Comparison of ENCODE assay signal across 10 cellular contexts in genomic region chr11:8192896-8193209, GRCh38. TPM values are rescaled to one million over a fixed set of nuclear protein-coding genes. Genes with fewer than 3 reads are reported as not detected.
DNase-seq lines count a peak whose midpoint lies in the region; ATAC-seq, FAIRE-seq and TF ChIP-seq lines count a peak whose summit lies in the region.
"Had no signal": no experiment of that assay in that cellular context is flagged by ENCODE, and none has a peak within 500 bp of the region (broad histone marks: within the 10 kb centered on the region; RNA-seq: fewer than 3 reads in every experiment).

No MANE protein-coding gene starts in this region.

- peaks cover 0 to 3% (median 0%) of the 10 kb centered on the region in 7 donors for H3K9me3 Mint-ChIP-seq in CD14-positive monocyte
- no peaks in the 10 kb centered on the region for H3K9me3 Mint-ChIP-seq in activated T-helper 1 cell treated with anti-CD3 and anti-CD28 coated beads, Interleukin-12 subunit alpha, Interleukin-12 subunit beta, Interleukin-2, Interleukin-4 antibody, amounts not matched to agents 30 ng/mL and 10 ng/mL and 1 ng/mL, durations not matched to agents 14 hours and 24 hours and 36 hours
- H3K9me3 Mint-ChIP-seq: neural crest cell had no signal

- in situ Hi-C loops in HepG2 (cut with HindIII; ENCODE audit: extremely low pct_ligation_motif_present, low pct_unique_long_range_greater_than_20kb): no loop called here

- no peak overlapping the region for H3K4me3 ChIP-seq in OCI-LY3 (ENCODE audit: low read length)
- no peak overlapping the region for H3K4me3 ChIP-seq in HepG2 (replicated peaks in 1 of 3; ENCODE audit: insufficient read depth in 1 of 3, low read depth in 2 of 3, low read length in 3 of 3)
- no peak overlapping the region for H3K4me3 ChIP-seq in tibial nerve

- DNase-seq in CD14-positive monocyte (ENCODE audit: low spot score) (no peak), HepG2 (ENCODE audit: low spot score) (no peak), NCI-H82 (lab: John Stamatoyannopoulos, UW) (no peak), SK-N-DZ (ENCODE audit: low spot score) (no peak), tibial nerve (ENCODE audit: low spot score in 2 of 2) (no peak)
- no peak for DNase-seq in activated T-helper 1 cell treated with anti-CD3 and anti-CD28 coated beads, Interleukin-12 subunit alpha, Interleukin-12 subunit beta, Interleukin-2, Interleukin-4 antibody, amounts not matched to agents 30 ng/mL and 10 ng/mL and 1 ng/mL, durations not matched to agents 14 hours and 24 hours and 36 hours (ENCODE audit: low spot score)

- H3K9me3 ChIP-seq in OCI-LY3 (ENCODE audit: insufficient read depth, low read length) (no peaks in the 10 kb centered on the region), HepG2 (ENCODE audit: low read length) (no peaks in the 10 kb centered on the region), tibial nerve (no peaks in the 10 kb centered on the region)

- peaks cover 44% of the 10 kb centered on the region for H3K4me1 Mint-ChIP-seq in CD14-positive monocyte
- no peaks in the 10 kb centered on the region for H3K4me1 Mint-ChIP-seq in activated T-helper 1 cell treated with anti-CD3 and anti-CD28 coated beads, Interleukin-12 subunit alpha, Interleukin-12 subunit beta, Interleukin-2, Interleukin-4 antibody, amounts not matched to agents 30 ng/mL and 10 ng/mL and 1 ng/mL, durations not matched to agents 14 hours and 24 hours and 36 hours (ENCODE audit: low read depth)
- H3K4me1 Mint-ChIP-seq: neural crest cell had no signal

- H4K20me1 ChIP-seq in OCI-LY3 (ENCODE audit: insufficient read depth, low read length) (no peaks in the 10 kb centered on the region), HepG2 (ENCODE audit: insufficient read depth, low read length) (no peaks in the 10 kb centered on the region; the same call in 1 of the 2 replicates)

- POLR2A ChIA-PET in HepG2 (lab: Yijun Ruan, JAX): no interaction called here

- FAIRE-seq in HepG2 (lab: Jason Lieb, UNC): no peak
- FAIRE-seq: frontal cortex had no signal

- H3K27me3 ChIP-seq in OCI-LY3 (ENCODE audit: low read depth, low read length): no peaks in the 10 kb centered on the region
- H3K27me3 ChIP-seq in HepG2 (ENCODE audit: control insufficient read depth in 1 of 2, insufficient read depth in 2 of 2, low read length in 2 of 2): no peaks in the 10 kb centered on the region; a peak in 1 of 5 replicates
- H3K27me3 ChIP-seq in tibial nerve: no peaks in the 10 kb centered on the region

- no peak overlapping the region for H3K4me3 Mint-ChIP-seq in CD14-positive monocyte
- H3K4me3 Mint-ChIP-seq in activated T-helper 1 cell treated with anti-CD3 and anti-CD28 coated beads, Interleukin-12 subunit alpha, Interleukin-12 subunit beta, Interleukin-2, Interleukin-4 antibody, amounts not matched to agents 30 ng/mL and 10 ng/mL and 1 ng/mL, durations not matched to agents 14 hours and 24 hours and 36 hours: no peak overlapping the region
- H3K4me3 Mint-ChIP-seq: neural crest cell had no signal

- H3K79me2 ChIP-seq in OCI-LY3 (ENCODE audit: low read length) (no peaks in the 10 kb centered on the region), HepG2 (ENCODE audit: insufficient read depth, low read length) (no peaks in the 10 kb centered on the region)

- CTCF ChIA-PET in HepG2 (lab: Yijun Ruan, JAX; ENCODE audit: low intra/inter-chr PET ratio, low total read pairs): no interaction called here

- peaks cover 29% of the 10 kb centered on the region for H3K4me1 ChIP-seq in OCI-LY3 (ENCODE audit: low read length)
- H3K4me1 ChIP-seq in HepG2 (ENCODE audit: insufficient read depth, low read length): no peaks in the 10 kb centered on the region
- no peaks in the 10 kb centered on the region for H3K4me1 ChIP-seq in tibial nerve

- peaks cover 1 to 4% (median 2%) of the 10 kb centered on the region in 3 donors for H3K27me3 Mint-ChIP-seq in CD14-positive monocyte (ENCODE audit: low read depth in 3 of 3)
- H3K27me3 Mint-ChIP-seq in activated T-helper 1 cell treated with anti-CD3 and anti-CD28 coated beads, Interleukin-12 subunit alpha, Interleukin-12 subunit beta, Interleukin-2, Interleukin-4 antibody, amounts not matched to agents 30 ng/mL and 10 ng/mL and 1 ng/mL, durations not matched to agents 14 hours and 24 hours and 36 hours (ENCODE audit: insufficient read depth): peaks cover 8% of the 10 kb centered on the region

- no peaks in the 10 kb centered on the region for H3K36me3 Mint-ChIP-seq in CD14-positive monocyte
- no peaks in the 10 kb centered on the region for H3K36me3 Mint-ChIP-seq in activated T-helper 1 cell treated with anti-CD3 and anti-CD28 coated beads, Interleukin-12 subunit alpha, Interleukin-12 subunit beta, Interleukin-2, Interleukin-4 antibody, amounts not matched to agents 30 ng/mL and 10 ng/mL and 1 ng/mL, durations not matched to agents 14 hours and 24 hours and 36 hours (ENCODE audit: low read depth)

- intact Hi-C loops in CD14-positive monocyte (cut with micrococcal nuclease) (loop anchor here in 1 of 2 donors (2.0 to 10.0 kb wide), 3 partner anchors 16 to 374 kb away; partner anchors contain the start of gene LMO1), HepG2 (cut with micrococcal nuclease; ENCODE audit: unreplicated experiment) (no loop called here)
- intact Hi-C loops in activated T-helper 1 cell treated with anti-CD3 and anti-CD28 coated beads, Interleukin-12 subunit alpha, Interleukin-12 subunit beta, Interleukin-2, Interleukin-4 antibody, amounts not matched to agents 30 ng/mL and 10 ng/mL and 1 ng/mL, durations not matched to agents 14 hours and 24 hours and 36 hours (cut with micrococcal nuclease): loop anchor here (1.0 kb wide), 2 partner anchors 70 to 373 kb away; partner anchors contain the start of gene LMO1

- TF ChIP-seq EP300 in HepG2 (IDR thresholded peaks at IDR 0.05; ENCODE audit: low read depth in 2 of 2, low read length in 2 of 2) (no peak), HepG2 (CRISPR knock-in tag; IDR thresholded peaks at IDR 0.05; ENCODE audit: borderline replicate concordance) (no peak), tibial nerve (IDR thresholded peaks at IDR 0.05) (no peak)

- no peak overlapping the region for H3K27ac Mint-ChIP-seq in CD14-positive monocyte
- no peak overlapping the region for H3K27ac Mint-ChIP-seq in activated T-helper 1 cell treated with anti-CD3 and anti-CD28 coated beads, Interleukin-12 subunit alpha, Interleukin-12 subunit beta, Interleukin-2, Interleukin-4 antibody, amounts not matched to agents 30 ng/mL and 10 ng/mL and 1 ng/mL, durations not matched to agents 14 hours and 24 hours and 36 hours

- TF ChIP-seq POLR2A in HepG2 (IDR thresholded peaks at IDR 0.05; ENCODE audit: insufficient read depth in 1 of 2, low read depth in 2 of 2, low read length in 2 of 2) (no peak), tibial nerve (IDR thresholded peaks at IDR 0.05) (no peak)

- H2AFZ ChIP-seq in OCI-LY3 (ENCODE audit: low read depth, low read length) (peak overlapping the region; percentile 51; the same call in 1 of the 2 replicates), HepG2 (ENCODE audit: low read length) (no peak overlapping the region)

- 17% methylated on average over 1 of the region's 5 CpGs for WGBS in HepG2 (ENCODE audit: low lambda C conversion rate)
- WGBS in tibial nerve, 2 donors: 20 to 40% methylated on average over 1 to 5 of the region's 5 CpGs

- no peak overlapping the region; the same call in 1 of the 2 replicates for H3K4me2 ChIP-seq in OCI-LY3 (ENCODE audit: low read length)
- no peak overlapping the region for H3K4me2 ChIP-seq in HepG2 (ENCODE audit: low read depth, low read length)

- peak; percentile 51 for TF ChIP-seq CTCF in CD14-positive monocyte (IDR thresholded peaks at IDR 0.05)
- no peak for TF ChIP-seq CTCF in OCI-LY3 (IDR thresholded peaks at IDR 0.05; ENCODE audit: low read depth, low read length)
- TF ChIP-seq CTCF in HepG2 (CRISPR knock-in tag; IDR thresholded peaks at IDR 0.05): no peak
- no peak for TF ChIP-seq CTCF in tibial nerve (IDR thresholded peaks at IDR 0.05)

- H3K36me3 ChIP-seq in OCI-LY3 (replicated peaks; ENCODE audit: low read depth, low read length) (no peaks in the 10 kb centered on the region), HepG2 (replicated peaks in 1 of 2; ENCODE audit: control insufficient read depth in 1 of 2, insufficient read depth in 2 of 2, low read length in 2 of 2) (no peaks in the 10 kb centered on the region), tibial nerve (no peaks in the 10 kb centered on the region)

- no peak overlapping the region for H3K27ac ChIP-seq in OCI-LY3 (ENCODE audit: low read length)
- H3K27ac ChIP-seq in HepG2 (ENCODE audit: extremely low read length, insufficient read depth, low read length): no peak overlapping the region
- H3K27ac ChIP-seq in tibial nerve: no peak overlapping the region

- no TSS peak for BruUV-seq in HepG2 (replicated peaks; lab: Mats Ljungman, UMichigan)

- H3K9ac ChIP-seq in OCI-LY3 (ENCODE audit: low read length) (no peak overlapping the region), HepG2 (ENCODE audit: insufficient read depth, low read depth, low read length) (no peak overlapping the region)

- TF ChIP-seq RAD21 in HepG2 (CRISPR knock-in tag; IDR thresholded peaks at IDR 0.05): no peak

- ATAC-seq in GM19438 (IDR thresholded peaks at IDR 0.05; ENCODE audit: low read depth, unreplicated experiment) (peak; percentile 28), HepG2 (peak; percentile 74)

RNA-seq across cellular contexts. Expression of gene RIC3, which starts 24.0 kb away (rescaled TPM):
- polyA plus RNA-seq in CD14-positive monocyte (not detected), HepG2 (2011; rRNA removed) (not detected in 2 replicates)
- total RNA-seq in HepG2 (2016; rRNA removed; fragmentation: Illumina TruSeq; extraction: Trizol) (not detected in 2 replicates), tibial nerve (10 to 100 TPM; 11.8 to 28.2 (median 18.9) TPM)
- not detected in 2 replicates for total RNA-seq in HepG2 (2016; cell fraction: cytosol; rRNA removed; fragmentation: Illumina TruSeq; extraction: Trizol; ENCODE audit: low read depth)
- not detected in 2 replicates for total RNA-seq in HepG2 (2016; cell fraction: insoluble cytoplasmic fraction; rRNA removed; fragmentation: Illumina TruSeq; extraction: Trizol)
- not detected in 2 replicates for total RNA-seq in HepG2 (2016; cell fraction: membrane; rRNA removed; fragmentation: Illumina TruSeq; extraction: Trizol)
- not detected in 2 replicates for total RNA-seq in HepG2 (2016; cell fraction: nucleus; rRNA removed; fragmentation: Illumina TruSeq; extraction: Trizol)
- polyA plus RNA-seq in HepG2 (2011; cell fraction: cytosol; rRNA removed): not detected in 2 replicates
- not detected in 2 replicates for polyA plus RNA-seq in HepG2 (2011; cell fraction: nucleus; rRNA removed)
- polyA plus RNA-seq in HepG2 (2012): not detected in 2 replicates
- polyA plus RNA-seq in HepG2 (2016; cell fraction: cytosol; fragmentation: Illumina TruSeq; extraction: Trizol; ENCODE audit: low read depth): not detected in 2 replicates
- not detected in 2 replicates for polyA plus RNA-seq in HepG2 (2016; cell fraction: insoluble cytoplasmic fraction; fragmentation: Illumina TruSeq; extraction: Trizol; ENCODE audit: low read depth)
- not detected in 2 replicates for polyA plus RNA-seq in HepG2 (2016; cell fraction: membrane; fragmentation: Illumina TruSeq; extraction: Trizol; ENCODE audit: low read depth)
- 0.40 TPM in 1 of 2 replicates, not detected in the other for polyA plus RNA-seq in HepG2 (2016; cell fraction: nucleus; fragmentation: Illumina TruSeq; extraction: Trizol; ENCODE audit: insufficient read depth, low read depth)
- polyA minus RNA-seq in HepG2 (2011; rRNA and poly(A)+ RNA removed; ENCODE audit: low replicate concordance): not detected in 2 replicates
- not detected in 2 replicates for polyA minus RNA-seq in HepG2 (2011; cell fraction: cytosol; rRNA and poly(A)+ RNA removed)
- not detected in 2 replicates for polyA minus RNA-seq in HepG2 (2011; cell fraction: nucleus; rRNA and poly(A)+ RNA removed)
- 4.7 and 7.4 TPM in 2 replicates for total RNA-seq in activated T-helper 1 cell treated with anti-CD3 and anti-CD28 coated beads, Interleukin-12 subunit alpha, Interleukin-12 subunit beta, Interleukin-2, Interleukin-4 antibody, amounts not matched to agents 30 ng/mL and 10 ng/mL and 1 ng/mL, durations not matched to agents 14 hours and 24 hours and 36 hours
- 7.3 and 8.7 TPM in 2 replicates for polyA plus RNA-seq in SK-N-DZ (2014; cell fraction: cytosol; rRNA removed)
- 64.3 and 89.3 TPM in 2 replicates for polyA plus RNA-seq in SK-N-DZ (2014; cell fraction: nucleus; rRNA removed)
